ENCODE assay signal across 8 cellular contexts in genomic region chr11:76233936-76234703, GRCh38. TPM values are rescaled to one million over a fixed set of nuclear protein-coding genes. Genes with fewer than 3 reads are reported as not detected.
DNase-seq lines count a peak whose midpoint lies in the region; ATAC-seq and TF ChIP-seq lines count a peak whose summit lies in the region.

No MANE protein-coding gene starts in this region.

- peak in 1 of 2 donors; percentile 19 for TF ChIP-seq POLR2A in sigmoid colon (IDR thresholded peaks at IDR 0.05)

- no peaks in the 10 kb centered on the region for H4K20me1 ChIP-seq in hepatocyte (ENCODE audit: insufficient read depth, poor library complexity, severe bottlenecking)

- H3K9me3 ChIP-seq in ascending aorta (no peaks in the 10 kb centered on the region), hepatocyte (ENCODE audit: low read depth) (no peaks in the 10 kb centered on the region), sigmoid colon (no peaks in the 10 kb centered on the region)

- H3K4me1 ChIP-seq in ascending aorta (peaks cover 0 to 6% of the 10 kb centered on the region in 2 donors), hepatocyte (ENCODE audit: insufficient read depth) (no peaks in the 10 kb centered on the region), sigmoid colon (peaks cover 0 to 23% (median 17%) of the 10 kb centered on the region in 4 donors)

- H2AFZ ChIP-seq in hepatocyte, result peak overlapping the region; percentile 72

- H3K27ac ChIP-seq in ascending aorta (peak overlapping the region; percentile 90), hepatocyte (peak overlapping the region; percentile 77), sigmoid colon (peak overlapping the region; percentile 83 to 90 (median 89))

- DNase-seq in ACHN, result peak; percentile 49
- peak; percentile 68 for DNase-seq in NAMALWA (ENCODE audit: low spot score)
- peak; percentile 35 to 86 for DNase-seq in ascending aorta (ENCODE audit: low spot score in 2 of 2)
- DNase-seq in hepatocyte (ENCODE audit: low spot score), result peak; percentile 46
- DNase-seq in sigmoid colon, result peak; percentile 89
- no peak for DNase-seq in A172 (ENCODE audit: low spot score)
- DNase-seq in DMS79 (lab: John Stamatoyannopoulos, UW), result no peak

- no peak for TF ChIP-seq EP300 in sigmoid colon (IDR thresholded peaks at IDR 0.05)

- no peak for TF ChIP-seq CTCF in ascending aorta (IDR thresholded peaks at IDR 0.05)
- TF ChIP-seq CTCF in hepatocyte (IDR thresholded peaks at IDR 0.05; ENCODE audit: poor library complexity), result no peak
- peak in 2 of 4 experiments; percentile 18 to 20 for TF ChIP-seq CTCF in sigmoid colon (IDR thresholded peaks at IDR 0.05)

- intact Hi-C loops in ascending aorta (cut with DNase I) (loop anchor here (1.0 to 10.0 kb wide), 7 partner anchors 147 to 831 kb away; partner anchors contain the start of genes ACER3, CAPN5, GVQW3 and THAP12), sigmoid colon (cut with DNase I) (loop anchor here (2.0 kb wide), 1 partner anchor 147 kb away; the partner anchor contains the start of genes GVQW3 and THAP12)

- H3K36me3 ChIP-seq in ascending aorta, result no peaks in the 10 kb centered on the region
- H3K36me3 ChIP-seq in hepatocyte (replicated peaks; ENCODE audit: insufficient read depth, low read depth), result no peaks in the 10 kb centered on the region
- no peaks in the 10 kb centered on the region for H3K36me3 ChIP-seq in sigmoid colon

- peak overlapping the region; percentile 77 for H3K4me2 ChIP-seq in hepatocyte

- in situ Hi-C loops in ACHN (cut with HindIII; ENCODE audit: low pct_ligation_motif_present, low pct_unique_long_range_greater_than_20kb, low sequenced_read_pairs), result loop anchor here (25.0 kb wide), 1 partner anchor 453 kb away; no protein-coding TSS in a partner anchor

- 53% methylated on average over 17 of the region's 17 CpGs for WGBS in hepatocyte (ENCODE audit: low lambda C conversion rate, missing lambda C conversion rate)
- 54 to 62% methylated on average over 17 of the region's 17 CpGs for WGBS in sigmoid colon, 2 donors

- H3K27me3 ChIP-seq in ascending aorta, result no peaks in the 10 kb centered on the region
- no peaks in the 10 kb centered on the region for H3K27me3 ChIP-seq in hepatocyte
- no peaks in the 10 kb centered on the region for H3K27me3 ChIP-seq in sigmoid colon

- peak; percentile 21 for ATAC-seq in GM18909 (IDR thresholded peaks at IDR 0.05; ENCODE audit: poor library complexity, unreplicated experiment)

- no peaks in the 10 kb centered on the region for H3K79me2 ChIP-seq in hepatocyte

- no peaks in the 10 kb centered on the region for H3K9me2 ChIP-seq in hepatocyte (replicated peaks; ENCODE audit: insufficient read depth)

- peak overlapping the region; percentile 70 to 89 for H3K4me3 ChIP-seq in ascending aorta
- peak overlapping the region; percentile 65 for H3K4me3 ChIP-seq in hepatocyte
- H3K4me3 ChIP-seq in sigmoid colon, result peak overlapping the region; percentile 48 to 83 (median 74)

RNA-seq across cellular contexts. Expression of gene WNT11, which starts 27.8 kb away (rescaled TPM):
- total RNA-seq in ascending aorta (11.7 TPM), hepatocyte (13.2 and 16.4 TPM in 2 replicates), sigmoid colon (1 to 10 TPM; 1.1 to 8.9 (median 4.9) TPM)
- polyA plus RNA-seq in hepatocyte (13.1 and 19.1 TPM in 2 replicates), sigmoid colon (1 to 10 TPM in 2 of 3 donors, under 1 TPM in 1; 0.92 to 2.2 (median 1.8) TPM)
- total RNA-seq in A172 (2014; rRNA removed; shearing (Covaris generic)), result 0.98 and 2.6 TPM in 2 replicates

Comparison
In these comparisons a context has a peak if more than half of its experiments do, and no peak if none do; other contexts are left out.
1. DNase-seq: peak in ACHN (single experiment), NAMALWA (single experiment), ascending aorta (2 of 2), hepatocyte (single experiment) and sigmoid colon (single experiment); none in A172 (single experiment) and DMS79 (single experiment).
2. Peak in every context shown above with its lines, with median percentiles within 50 percentile points of each other: H3K27ac ChIP-seq and H3K4me3 ChIP-seq.